Comparison of ENCODE assay signal across 8 cellular contexts in genomic region chr16:81076566-81077076, GRCh38. TPM values are rescaled to one million over a fixed set of nuclear protein-coding genes. Genes with fewer than 3 reads are reported as not detected.
A peak's percentile ranks its signal among the peaks of the same experiment; 100 is the strongest.
DNase-seq lines count a peak whose midpoint lies in the region; ATAC-seq and TF ChIP-seq lines count a peak whose summit lies in the region.

No MANE protein-coding gene starts in this region.

- H3K4me1 ChIP-seq in trophoblast cell (ENCODE audit: control insufficient read depth in 1 of 2, insufficient read depth in 2 of 2, low read length in 2 of 2): peaks cover 7 to 16% of the 10 kb centered on the region in 2 experiments
- H3K4me1 ChIP-seq in tibial nerve: peaks cover 0 to 11% (median 1%) of the 10 kb centered on the region in 4 donors

- peaks cover 3% of the 10 kb centered on the region for H3K79me2 ChIP-seq in trophoblast cell (ENCODE audit: control insufficient read depth, insufficient read depth, low read length, poor library complexity)

- peaks cover 4% of the 10 kb centered on the region for H3K4me1 Mint-ChIP-seq in activated naive CD4-positive, alpha-beta T cell treated with anti-CD3 and anti-CD28 coated beads for 36 hours (ENCODE audit: low read depth)

- no peak overlapping the region for H3K18ac ChIP-seq in trophoblast cell (ENCODE audit: low read length)

- in situ Hi-C loops in SK-MEL-5 (cut with HindIII; ENCODE audit: low pct_unique_long_range_greater_than_20kb, low sequenced_read_pairs): no loop called here

- H3K9me3 Mint-ChIP-seq in activated naive CD4-positive, alpha-beta T cell treated with anti-CD3 and anti-CD28 coated beads for 36 hours: no peaks in the 10 kb centered on the region

- no peaks in the 10 kb centered on the region for H3K36me3 ChIP-seq in trophoblast cell (ENCODE audit: control insufficient read depth in 1 of 2, insufficient read depth in 2 of 2, low read length in 2 of 2)
- H3K36me3 ChIP-seq in tibial nerve: peaks cover 0 to 10% (median 0%) of the 10 kb centered on the region in 3 donors

- peak overlapping the region; percentile 89 for H3K4me2 ChIP-seq in trophoblast cell (ENCODE audit: low read length)

- no peak overlapping the region for H2BK120ac ChIP-seq in trophoblast cell (ENCODE audit: insufficient read depth, low read length, poor library complexity)

- H3K4ac ChIP-seq in trophoblast cell (ENCODE audit: low read depth, low read length): no peak overlapping the region

- peak in 1 of 2 donors; percentile 72 for TF ChIP-seq EP300 in tibial nerve (IDR thresholded peaks at IDR 0.05)

- ATAC-seq in HG02610 (IDR thresholded peaks at IDR 0.05; ENCODE audit: unreplicated experiment) (peak; percentile 85), Right ventricle myocardium superior (ENCODE audit: poor library complexity) (peak; percentile 96)

- intact Hi-C loops in activated naive CD4-positive, alpha-beta T cell treated with anti-CD3 and anti-CD28 coated beads for 36 hours (cut with micrococcal nuclease): loop anchor here (1.0 to 5.0 kb wide), 8 partner anchors 20 to 661 kb away; partner anchors contain the start of genes ATMIN, CENPN, GAN and GCSH
- intact Hi-C loops in Right ventricle myocardium superior (cut with DNase I): no loop called here

- no peak overlapping the region for H3K4me3 Mint-ChIP-seq in activated naive CD4-positive, alpha-beta T cell treated with anti-CD3 and anti-CD28 coated beads for 36 hours

- no peak overlapping the region for H4K12ac ChIP-seq in trophoblast cell (ENCODE audit: low read depth, low read length)

- H3K27ac Mint-ChIP-seq in activated naive CD4-positive, alpha-beta T cell treated with anti-CD3 and anti-CD28 coated beads for 36 hours: no peak overlapping the region

- H3K23ac ChIP-seq in trophoblast cell (ENCODE audit: low read length): no peak overlapping the region

- peak overlapping the region; percentile 86 for H2AFZ ChIP-seq in trophoblast cell (ENCODE audit: insufficient read depth, low read length, poor library complexity)

- peak overlapping the region; percentile 32 for H2BK5ac ChIP-seq in trophoblast cell (ENCODE audit: low read depth, low read length, poor library complexity)

- H2AK5ac ChIP-seq in trophoblast cell (ENCODE audit: low read length): no peak overlapping the region

- no peak for TF ChIP-seq POLR2A in NB4 (IDR thresholded peaks at IDR 0.05; ENCODE audit: extremely low read depth, insufficient read length)
- no peak for TF ChIP-seq POLR2A in tibial nerve (IDR thresholded peaks at IDR 0.05)

- H3K9me3 ChIP-seq in trophoblast cell (ENCODE audit: insufficient read depth, low read depth, low read length) (no peaks in the 10 kb centered on the region), tibial nerve (no peaks in the 10 kb centered on the region)

- TF ChIP-seq CTCF in NB4 (IDR thresholded peaks at IDR 0.05; ENCODE audit: low read depth, low read length) (no peak), tibial nerve (IDR thresholded peaks at IDR 0.05) (no peak)

- H3K27ac ChIP-seq in trophoblast cell (ENCODE audit: low read depth, low read length) (peak overlapping the region; percentile 68), tibial nerve (peak overlapping the region; percentile 79 to 98 (median 92))

- no peak overlapping the region for H2BK12ac ChIP-seq in trophoblast cell (ENCODE audit: low read length)

- H3K14ac ChIP-seq in trophoblast cell (ENCODE audit: low read length): no peak overlapping the region

- peak; percentile 91 for DNase-seq in GM03348 (ENCODE audit: low spot score)
- DNase-seq in NB4 (ENCODE audit: low read depth): peak; percentile 85
- DNase-seq in SK-MEL-5 (ENCODE audit: low read depth, low spot score): peak; percentile 81
- peak; percentile 96 for DNase-seq in activated naive CD4-positive, alpha-beta T cell treated with anti-CD3 and anti-CD28 coated beads for 36 hours
- peak; percentile 92 for DNase-seq in Right ventricle myocardium superior
- DNase-seq in trophoblast cell: peak; percentile 75 to 79
- DNase-seq in tibial nerve (ENCODE audit: low spot score in 2 of 2): peak; percentile 85 to 96

- H3K27me3 ChIP-seq in trophoblast cell (ENCODE audit: insufficient read depth, low read length): no peaks in the 10 kb centered on the region
- H3K27me3 ChIP-seq in tibial nerve: no peaks in the 10 kb centered on the region

- H3K4me3 ChIP-seq in NB4 (ENCODE audit: low read depth, low read length): peak overlapping the region; percentile 82
- peak overlapping the region; percentile 84 for H3K4me3 ChIP-seq in trophoblast cell (ENCODE audit: low read depth, low read length)
- peak overlapping the region; percentile 43 to 94 (median 57) for H3K4me3 ChIP-seq in tibial nerve

- H4K91ac ChIP-seq in trophoblast cell (ENCODE audit: low read depth, low read length): peak overlapping the region; percentile 29

- no peaks in the 10 kb centered on the region for H3K36me3 Mint-ChIP-seq in activated naive CD4-positive, alpha-beta T cell treated with anti-CD3 and anti-CD28 coated beads for 36 hours (ENCODE audit: low read depth)

- H3K9ac ChIP-seq in trophoblast cell (ENCODE audit: low read length): peak overlapping the region; percentile 41

- CTCF ChIA-PET in activated naive CD4-positive, alpha-beta T cell treated with anti-CD3 and anti-CD28 coated beads for 36 hours (lab: Charles Lee): interaction anchor here (0.6 to 3.5 kb wide), 2 partner anchors 40 to 656 kb away, joined by 3 to 25 read pairs; partner anchors contain the start of gene ATMIN

- no CpG with 5 or more reads among the region's 27 CpGs for WGBS in trophoblast cell (ENCODE audit: extremely low coverage, insufficient coverage, insufficient read length)
- WGBS in tibial nerve, 2 donors: 0 to 1% methylated on average over 26 to 27 of the region's 27 CpGs

- peak overlapping the region; percentile 28 for H4K8ac ChIP-seq in trophoblast cell (ENCODE audit: low read depth, low read length)

- H3K79me1 ChIP-seq in trophoblast cell (ENCODE audit: low read length): peaks cover 10% of the 10 kb centered on the region

- no peaks in the 10 kb centered on the region for H3K27me3 Mint-ChIP-seq in activated naive CD4-positive, alpha-beta T cell treated with anti-CD3 and anti-CD28 coated beads for 36 hours (ENCODE audit: low read depth)

RNA-seq across cellular contexts. Expression of gene C16orf46, which starts 0.4 kb away (rescaled TPM):
- total RNA-seq in SK-MEL-5 (2014; rRNA removed; shearing (Covaris generic)): 0.11 and 0.82 TPM in 2 replicates
- 0.10 and 0.34 TPM in 2 replicates for polyA plus RNA-seq in SK-MEL-5 (2015; cell fraction: cytosol; rRNA removed)
- polyA plus RNA-seq in SK-MEL-5 (2015; cell fraction: nucleus; rRNA removed): 0.68 and 2.0 TPM in 2 replicates
- under 1 TPM in 1 of 2 experiments, not detected in 1; 0.74 TPM for total RNA-seq in activated naive CD4-positive, alpha-beta T cell treated with anti-CD3 and anti-CD28 coated beads for 36 hours
- total RNA-seq in Right ventricle myocardium superior (0.38 TPM), tibial nerve (1 to 10 TPM in 1 of 4 donors, under 1 TPM in 1, not detected in 2; 0.78 to 3.3 TPM)
- polyA plus RNA-seq in trophoblast cell (2013): 2.0 and 2.7 TPM in 2 replicates

RNA-seq across cellular contexts. Expression of gene GCSH, which starts 19.6 kb away (rescaled TPM):
- total RNA-seq in SK-MEL-5 (2014; rRNA removed; shearing (Covaris generic)): 55.2 and 62.6 TPM in 2 replicates
- polyA plus RNA-seq in SK-MEL-5 (2015; cell fraction: cytosol; rRNA removed): 56.4 and 62.3 TPM in 2 replicates
- polyA plus RNA-seq in SK-MEL-5 (2015; cell fraction: nucleus; rRNA removed): 20.9 and 34.6 TPM in 2 replicates
- total RNA-seq in activated naive CD4-positive, alpha-beta T cell treated with anti-CD3 and anti-CD28 coated beads for 36 hours: 10 to 100 TPM; 25.7 to 27.4 TPM
- total RNA-seq in Right ventricle myocardium superior (43.6 TPM), tibial nerve (10 to 100 TPM; 26.7 to 45.9 (median 29.7) TPM)
- polyA plus RNA-seq in trophoblast cell (2013): 93.4 and 99.0 TPM in 2 replicates

RNA-seq across cellular contexts. Expression of gene ATMIN, which starts 41.0 kb away (rescaled TPM):
- 42.3 and 45.4 TPM in 2 replicates for total RNA-seq in SK-MEL-5 (2014; rRNA removed; shearing (Covaris generic))
- polyA plus RNA-seq in SK-MEL-5 (2015; cell fraction: cytosol; rRNA removed): 26.6 and 37.4 TPM in 2 replicates
- 16.6 and 19.9 TPM in 2 replicates for polyA plus RNA-seq in SK-MEL-5 (2015; cell fraction: nucleus; rRNA removed)
- total RNA-seq in activated naive CD4-positive, alpha-beta T cell treated with anti-CD3 and anti-CD28 coated beads for 36 hours: 10 to 100 TPM; 16.6 to 18.9 TPM
- total RNA-seq in Right ventricle myocardium superior: 20.5 TPM
- polyA plus RNA-seq in trophoblast cell (2013): 70.1 and 72.4 TPM in 2 replicates
- 10 to 100 TPM; 16.2 to 31.2 (median 24.4) TPM for total RNA-seq in tibial nerve

Comparison
In these comparisons a context has a peak if more than half of its experiments do, and no peak if none do; other contexts are left out.
1. Peak in every context shown above with its lines: DNase-seq, ATAC-seq, H3K4me3 ChIP-seq and H3K27ac ChIP-seq.